8 cellular contexts compared by ENCODE assay signal in the genomic region with DNA sequence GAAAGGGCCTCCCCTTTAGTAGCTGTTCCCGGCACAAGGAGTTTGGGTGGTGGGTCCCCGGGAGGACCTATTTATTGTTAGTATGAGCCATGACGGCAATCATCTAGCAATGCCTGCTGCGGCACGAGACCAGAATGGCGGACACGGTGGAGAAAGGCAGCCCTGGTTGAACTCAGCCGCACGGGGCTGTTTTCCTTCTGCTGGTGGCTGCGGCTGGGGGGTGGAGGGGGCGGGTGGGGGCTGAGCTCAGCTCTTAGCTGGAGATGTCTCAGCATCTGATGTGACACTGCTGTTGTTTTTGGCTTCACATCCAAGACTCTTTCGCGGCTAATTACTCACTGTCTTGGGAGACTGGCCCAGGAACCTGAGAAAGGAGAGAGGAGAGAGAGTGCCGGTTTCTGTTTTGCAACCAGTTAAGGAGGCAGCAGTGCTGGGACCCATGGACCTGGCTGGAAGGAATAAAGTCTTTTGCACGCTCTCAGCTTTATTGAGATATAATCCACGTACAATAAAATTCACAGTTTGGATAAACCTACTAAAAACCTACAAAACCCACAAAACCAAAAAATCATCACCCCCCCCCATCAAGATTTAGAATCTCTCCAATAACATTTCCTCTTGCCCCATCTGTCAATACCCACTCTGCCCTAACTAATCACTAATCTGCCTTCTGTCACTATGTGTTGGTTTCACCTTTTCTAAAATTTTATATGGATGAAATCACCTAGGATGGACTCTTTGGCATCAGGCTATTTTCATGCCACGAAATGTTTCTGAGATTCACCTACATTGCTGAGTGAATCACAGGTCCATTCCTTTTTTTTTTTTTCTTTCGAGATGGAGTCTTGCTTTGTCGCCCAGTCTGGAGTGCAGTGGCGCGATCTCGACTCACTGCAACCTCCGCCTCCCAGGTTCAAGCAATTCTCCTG.
DNase-seq lines count a peak whose midpoint lies in the region; ATAC-seq and TF ChIP-seq lines count a peak whose summit lies in the region.
"Had no signal": no experiment of that assay in that cellular context is flagged by ENCODE, and none has a peak within 500 bp of the region (broad histone marks: within the 10 kb centered on the region; RNA-seq: fewer than 3 reads in every experiment).

No MANE protein-coding gene starts in this region.

- POLR2A ChIA-PET in naive thymus-derived CD4-positive, alpha-beta T cell (lab: Charles Lee): no interaction called here

- H3K27ac ChIP-seq in upper lobe of right lung: peak overlapping the region; percentile 65
- H3K27ac ChIP-seq in naive thymus-derived CD4-positive, alpha-beta T cell (ENCODE audit: low read depth, low read length): no peak overlapping the region

- no peaks in the 10 kb centered on the region for H3K9me3 ChIP-seq in upper lobe of right lung
- no peaks in the 10 kb centered on the region for H3K9me3 ChIP-seq in naive thymus-derived CD4-positive, alpha-beta T cell (ENCODE audit: control insufficient read depth in 2 of 3, low read length in 3 of 3)

- ATAC-seq in upper lobe of right lung: peak; percentile 15
- no peak for ATAC-seq in naive thymus-derived CD4-positive, alpha-beta T cell
- no peak for ATAC-seq in GM21619 (IDR thresholded peaks at IDR 0.05; ENCODE audit: unreplicated experiment)

- no peaks in the 10 kb centered on the region for H3K36me3 Mint-ChIP-seq in naive thymus-derived CD4-positive, alpha-beta T cell

- no peak for TF ChIP-seq CTCF in upper lobe of right lung (IDR thresholded peaks at IDR 0.05)

- no peaks in the 10 kb centered on the region for H3K27me3 ChIP-seq in upper lobe of right lung
- H3K27me3 ChIP-seq in naive thymus-derived CD4-positive, alpha-beta T cell (ENCODE audit: control insufficient read depth in 2 of 2, insufficient read depth in 2 of 2, low read length in 2 of 2): no peaks in the 10 kb centered on the region

- H3K4me1 Mint-ChIP-seq in naive thymus-derived CD4-positive, alpha-beta T cell: no peaks in the 10 kb centered on the region

- DNase-seq in M059J (ENCODE audit: low read depth) (peak; percentile 94), cerebellar cortex (ENCODE audit: low spot score) (peak; percentile 26), medulla oblongata (ENCODE audit: extremely low spot score) (peak; percentile 53), upper lobe of right lung (no peak), SIG-M5 (lab: John Stamatoyannopoulos, UW) (no peak)
- no peak for DNase-seq in naive thymus-derived CD4-positive, alpha-beta T cell

- H3K27ac Mint-ChIP-seq in naive thymus-derived CD4-positive, alpha-beta T cell: no peak overlapping the region
- H3K27ac Mint-ChIP-seq: T-helper 1 cell treated with Interleukin-12 subunit alpha and Interleukin-12 subunit beta and Interleukin-4 antibody, amounts not matched to agents 30 μg/mL and 1 μg/mL, for 36 hours had no signal

- no peak overlapping the region for H3K4me3 ChIP-seq in upper lobe of right lung
- H3K4me3 ChIP-seq in naive thymus-derived CD4-positive, alpha-beta T cell (ENCODE audit: low read length): no peak overlapping the region

- intact Hi-C loops in upper lobe of right lung (cut with DNase I): no loop called here
- intact Hi-C loops in naive thymus-derived CD4-positive, alpha-beta T cell (cut with micrococcal nuclease): no loop called here

- H3K36me3 ChIP-seq in upper lobe of right lung: no peaks in the 10 kb centered on the region
- no peaks in the 10 kb centered on the region for H3K36me3 ChIP-seq in naive thymus-derived CD4-positive, alpha-beta T cell (ENCODE audit: control insufficient read depth in 2 of 3, insufficient read depth in 3 of 3, low read length in 3 of 3)

- no peak overlapping the region for H3K4me3 Mint-ChIP-seq in naive thymus-derived CD4-positive, alpha-beta T cell
- H3K4me3 Mint-ChIP-seq: T-helper 1 cell treated with Interleukin-12 subunit alpha and Interleukin-12 subunit beta and Interleukin-4 antibody, amounts not matched to agents 30 μg/mL and 1 μg/mL, for 36 hours had no signal

- no peaks in the 10 kb centered on the region for H3K9me3 Mint-ChIP-seq in naive thymus-derived CD4-positive, alpha-beta T cell
- H3K9me3 Mint-ChIP-seq: T-helper 1 cell treated with Interleukin-12 subunit alpha and Interleukin-12 subunit beta and Interleukin-4 antibody, amounts not matched to agents 30 μg/mL and 1 μg/mL, for 36 hours had no signal

- H3K4me1 ChIP-seq in upper lobe of right lung: peaks cover 30% of the 10 kb centered on the region
- H3K4me1 ChIP-seq in naive thymus-derived CD4-positive, alpha-beta T cell (ENCODE audit: control insufficient read depth in 2 of 2, insufficient read depth in 2 of 2, low read length in 2 of 2): no peaks in the 10 kb centered on the region

- H3K27me3 Mint-ChIP-seq in naive thymus-derived CD4-positive, alpha-beta T cell: peaks cover 0 to 10% (median 7%) of the 10 kb centered on the region in 5 donors

- CTCF ChIA-PET in naive thymus-derived CD4-positive, alpha-beta T cell (lab: Charles Lee): no interaction called here

Comparison
In these comparisons a context has a peak if more than half of its experiments do, and no peak if none do; other contexts are left out.
1. DNase-seq: peak in M059J (single experiment), cerebellar cortex (single experiment) and medulla oblongata (single experiment); none in upper lobe of right lung (single experiment), naive thymus-derived CD4-positive, alpha-beta T cell (0 of 9) and SIG-M5 (single experiment).